17 cellular contexts compared by ENCODE assay signal in genomic region chr14:69096766-69097475, GRCh38. TPM values are rescaled to one million over a fixed set of nuclear protein-coding genes. Genes with fewer than 3 reads are reported as not detected.
DNase-seq lines count a peak whose midpoint lies in the region; ATAC-seq and TF ChIP-seq lines count a peak whose summit lies in the region.
"Had no signal": no experiment of that assay in that cellular context is flagged by ENCODE, and none has a peak within 500 bp of the region (broad histone marks: within the 10 kb centered on the region; RNA-seq: fewer than 3 reads in every experiment).

No MANE protein-coding gene starts in this region.

- H3K4ac ChIP-seq in mesendoderm (ENCODE audit: low read depth, low read length) = no peak overlapping the region

- H3K9ac ChIP-seq in mesendoderm (ENCODE audit: low read length) = no peak overlapping the region

- H3K4me3 ChIP-seq in mesendoderm (ENCODE audit: low read length) (no peak overlapping the region), upper lobe of left lung (no peak overlapping the region), right lobe of liver (no peak overlapping the region), prostate gland (no peak overlapping the region)
- H3K4me3 ChIP-seq: GM12878 had no signal

- 100% methylated on average over 1 of the region's 4 CpGs for WGBS in mesendoderm (ENCODE audit: extremely low coverage, insufficient coverage, low lambda C conversion rate)
- WGBS in upper lobe of left lung, 2 donors = 69 to 70% methylated on average over 4 of the region's 4 CpGs
- WGBS in right lobe of liver (ENCODE audit: insufficient coverage, low coverage, low lambda C conversion rate, missing lambda C conversion rate) = 60% methylated on average over 4 of the region's 4 CpGs
- WGBS in prostate gland = 46% methylated on average over 4 of the region's 4 CpGs

- intact Hi-C loops in right lobe of liver (cut with DNase I) (loop anchor here in 1 of 2 donors (10.0 kb wide), 1 partner anchor 192 kb away; no protein-coding TSS in a partner anchor), prostate gland (cut with DNase I) (no loop called here)

- TF ChIP-seq POLR2A in upper lobe of left lung (IDR thresholded peaks at IDR 0.05) (no peak), right lobe of liver (IDR thresholded peaks at IDR 0.05) (no peak), prostate gland (IDR thresholded peaks at IDR 0.05) (no peak)

- H4K5ac ChIP-seq in mesendoderm (ENCODE audit: low read length) = no peak overlapping the region

- H3K4me1 ChIP-seq in mesendoderm (ENCODE audit: control insufficient read depth, low read depth, low read length) (peaks cover 13% of the 10 kb centered on the region), upper lobe of left lung (peaks cover 19 to 29% (median 21%) of the 10 kb centered on the region in 4 donors), right lobe of liver (peaks cover 0 to 5% (median 0%) of the 10 kb centered on the region in 4 donors), prostate gland (replicated peaks) (peaks cover 4% of the 10 kb centered on the region)

- no peak overlapping the region for H3K4me2 ChIP-seq in mesendoderm (ENCODE audit: low read length)

- no peak for TF ChIP-seq EP300 in upper lobe of left lung (IDR thresholded peaks at IDR 0.05)

- H3K56ac ChIP-seq in mesendoderm (ENCODE audit: low read length) = no peak overlapping the region

- no peak overlapping the region for H2BK5ac ChIP-seq in mesendoderm (ENCODE audit: low read length)

- no peaks in the 10 kb centered on the region for H3K9me3 ChIP-seq in upper lobe of left lung
- no peaks in the 10 kb centered on the region for H3K9me3 ChIP-seq in right lobe of liver
- no peaks in the 10 kb centered on the region for H3K9me3 ChIP-seq in prostate gland
- H3K9me3 ChIP-seq: neutrophil had no signal

- no peak overlapping the region for H3K18ac ChIP-seq in mesendoderm (ENCODE audit: low read length)

- TF ChIP-seq CTCF in upper lobe of left lung (IDR thresholded peaks at IDR 0.05) = no peak
- no peak for TF ChIP-seq CTCF in right lobe of liver (IDR thresholded peaks at IDR 0.05)
- no peak for TF ChIP-seq CTCF in prostate gland (IDR thresholded peaks at IDR 0.05)

- ATAC-seq in upper lobe of left lung (ENCODE audit: low FRiP score in 2 of 2) (no peak), right lobe of liver (no peak), GM18867 (IDR thresholded peaks at IDR 0.05; ENCODE audit: unreplicated experiment) (no peak)
- ATAC-seq: GM12878; stimulated activated naive B cell treated with anti-CD40 and anti-IgM and Interleukin-4, amounts not matched to agents 10 μg/mL and 1 μg/mL and 100 μg/mL, for 72 hours had no signal

- H2AK5ac ChIP-seq in mesendoderm (ENCODE audit: low read length) = no peak overlapping the region

- no peaks in the 10 kb centered on the region for H3K36me3 ChIP-seq in mesendoderm (ENCODE audit: control insufficient read depth, insufficient read depth, low read length)
- H3K36me3 ChIP-seq in upper lobe of left lung = no peaks in the 10 kb centered on the region
- H3K36me3 ChIP-seq in right lobe of liver = peaks cover 0 to 1% (median under 1%) of the 10 kb centered on the region in 4 donors
- no peaks in the 10 kb centered on the region for H3K36me3 ChIP-seq in prostate gland
- H3K36me3 ChIP-seq: neutrophil had no signal

- no peaks in the 10 kb centered on the region for H3K79me1 ChIP-seq in mesendoderm (ENCODE audit: low read length)

- H3K27me3 ChIP-seq in mesendoderm (ENCODE audit: insufficient read depth, low read length, poor library complexity) = no peaks in the 10 kb centered on the region
- H3K27me3 ChIP-seq in upper lobe of left lung = no peaks in the 10 kb centered on the region
- no peaks in the 10 kb centered on the region for H3K27me3 ChIP-seq in right lobe of liver
- no peaks in the 10 kb centered on the region for H3K27me3 ChIP-seq in prostate gland (replicated peaks; ENCODE audit: insufficient read depth)
- H3K27me3 ChIP-seq: neutrophil had no signal

- peak; percentile 11 for DNase-seq in NCI-H2227 treated with DMSO at 0.1 percent for 48 hours (lab: John Stamatoyannopoulos, UW)
- DNase-seq in NCI-H2227 (lab: John Stamatoyannopoulos, UW; ENCODE audit: unreplicated experiment) = no peak
- DNase-seq in mesendoderm = peak; percentile 50
- DNase-seq in upper lobe of left lung = no peak
- DNase-seq in right lobe of liver = no peak
- no peak for DNase-seq in prostate gland (ENCODE audit: low spot score)
- DNase-seq: 8988T; activated CD4-positive, alpha-beta T cell treated with anti-CD3 and anti-CD28 coated beads, Interleukin-2, amount 50 U/mL, for 4 hours; CD4-positive, alpha-beta T cell; EL; KBM-7; small intestine; stimulated activated naive B cell treated with anti-CD40 and anti-IgM and Interleukin-4, amounts not matched to agents 10 μg/mL and 1 μg/mL and 100 μg/mL, for 72 hours had no signal

- H2BK15ac ChIP-seq in mesendoderm (replicated peaks; ENCODE audit: low read depth) = no peak overlapping the region

- no peaks in the 10 kb centered on the region for H3K79me2 ChIP-seq in mesendoderm (ENCODE audit: control insufficient read depth, insufficient read depth, low read length)

- H4K8ac ChIP-seq in mesendoderm (ENCODE audit: low read depth, low read length) = no peak overlapping the region

- H3K27ac ChIP-seq in cingulate gyrus (ENCODE audit: low read depth, low read length) (peak overlapping the region; percentile 15), mesendoderm (ENCODE audit: low read depth, low read length) (no peak overlapping the region), upper lobe of left lung (peak overlapping the region in 3 of 4 donors; percentile 9 to 46 (median 27)), right lobe of liver (no peak overlapping the region), prostate gland (no peak overlapping the region)
- H3K27ac ChIP-seq: neutrophil had no signal

- H3K23ac ChIP-seq in mesendoderm (ENCODE audit: low read length) = no peak overlapping the region

- no peak overlapping the region for H2BK120ac ChIP-seq in mesendoderm (ENCODE audit: low read depth, low read length)

RNA-seq across cellular contexts. Expression of gene DCAF5, which starts 56.0 kb away (rescaled TPM):
- polyA plus RNA-seq in mesendoderm (2013, experiment 1 of 2) = 17.5 TPM
- 18.2 TPM for polyA plus RNA-seq in mesendoderm (2013, experiment 2 of 2)
- 10 to 100 TPM; 37.7 to 78.6 (median 49.0) TPM for total RNA-seq in upper lobe of left lung
- 10 to 100 TPM; 21.8 to 31.4 (median 28.0) TPM for total RNA-seq in right lobe of liver
- total RNA-seq in prostate gland = 10 to 100 TPM; 25.3 to 67.4 TPM

Comparison
In these comparisons a context has a peak if more than half of its experiments do, and no peak if none do; other contexts are left out.
1. DNase-seq: peak in NCI-H2227 treated with DMSO at 0.1 percent for 48 hours (single experiment) and mesendoderm (single experiment); none in NCI-H2227 (single experiment), upper lobe of left lung (0 of 2), right lobe of liver (0 of 3) and prostate gland (single experiment).
2. H3K27ac ChIP-seq: peak in cingulate gyrus (single experiment) and upper lobe of left lung (3 of 4); none in mesendoderm (single experiment), right lobe of liver (0 of 3) and prostate gland (0 of 2).